Comparison of ENCODE assay signal across 1 cellular context in genomic region chr15:45064386-45064785, GRCh38.
A peak's percentile ranks its signal among the peaks of the same experiment; 100 is the strongest.
TF ChIP-seq lines count a peak whose summit lies in the region.

No MANE protein-coding gene starts in this region.

TF ChIP-seq in HepG2, 621 proteins besides CTCF, POLR2A, EP300 and RAD21 (continues in another document):
- no peak for TF ChIP-seq NFAT5 (CRISPR knock-in tag; IDR thresholded peaks at IDR 0.05)
- TF ChIP-seq ZNF496 (CRISPR knock-in tag; IDR thresholded peaks at IDR 0.05; ENCODE audit: insufficient replicate concordance), result no peak
- TF ChIP-seq ARID3A (IDR thresholded peaks at IDR 0.05; ENCODE audit: low read depth, low read length), result no peak
- no peak for TF ChIP-seq CC2D1A (CRISPR knock-in tag; IDR thresholded peaks at IDR 0.05)
- no peak for TF ChIP-seq SRSF4 (IDR thresholded peaks at IDR 0.05; ENCODE audit: low read depth, low read length, poor library complexity, severe bottlenecking)
- no peak for TF ChIP-seq ZNF318 (CRISPR knock-in tag; IDR thresholded peaks at IDR 0.05)
- TF ChIP-seq ZNF616 (CRISPR knock-in tag; IDR thresholded peaks at IDR 0.05; ENCODE audit: low read depth), result no peak
- TF ChIP-seq BRD4 (CRISPR knock-in tag; IDR thresholded peaks at IDR 0.05), result no peak
- peak; percentile 49; the same call in 1 of the 2 replicates for TF ChIP-seq TCF7L2 (IDR thresholded peaks at IDR 0.05; ENCODE audit: low read depth, low read length)
- no peak for TF ChIP-seq RBAK (CRISPR knock-in tag; IDR thresholded peaks at IDR 0.05)
- TF ChIP-seq PHF5A (CRISPR knock-in tag; IDR thresholded peaks at IDR 0.05; ENCODE audit: low read depth, unreplicated experiment), result no peak
- no peak for TF ChIP-seq RFX1 (IDR thresholded peaks at IDR 0.05)
- no peak for TF ChIP-seq ZNF326 (CRISPR knock-in tag; IDR thresholded peaks at IDR 0.05; ENCODE audit: borderline replicate concordance)
- TF ChIP-seq NFKBIZ (CRISPR knock-in tag; IDR thresholded peaks at IDR 0.05), result no peak
- no peak for TF ChIP-seq ZNF24 (IDR thresholded peaks at IDR 0.05)
- TF ChIP-seq TRIM24 (CRISPR knock-in tag; IDR thresholded peaks at IDR 0.05), result no peak
- TF ChIP-seq TCF7 (IDR thresholded peaks at IDR 0.05; ENCODE audit: low read depth), result peak; percentile 55
- TF ChIP-seq SIX4 (CRISPR knock-in tag; IDR thresholded peaks at IDR 0.05), result no peak
- TF ChIP-seq GZF1 (CRISPR knock-in tag; IDR thresholded peaks at IDR 0.05), result no peak
- TF ChIP-seq NR2F6 (IDR thresholded peaks at IDR 0.05), result peak; percentile 64; the same call in 1 of the 2 replicates
- TF ChIP-seq NR2F6 (CRISPR knock-in tag; IDR thresholded peaks at IDR 0.05), result no peak
- TF ChIP-seq BORCS8-MEF2B (CRISPR knock-in tag; IDR thresholded peaks at IDR 0.05), result no peak
- no peak for TF ChIP-seq CREBL2 (CRISPR knock-in tag; IDR thresholded peaks at IDR 0.05; ENCODE audit: borderline replicate concordance)
- TF ChIP-seq CEBPG (CRISPR knock-in tag; IDR thresholded peaks at IDR 0.05), result no peak
- TF ChIP-seq NFE2L1 (CRISPR knock-in tag; IDR thresholded peaks at IDR 0.05; ENCODE audit: borderline replicate concordance), result no peak
- TF ChIP-seq SAP130 (CRISPR knock-in tag; IDR thresholded peaks at IDR 0.05; ENCODE audit: low read depth), result no peak
- no peak for TF ChIP-seq U2AF1 (optimal IDR thresholded peaks at IDR 0.05; ENCODE audit: low read depth, low read length)
- TF ChIP-seq KLF16 (CRISPR knock-in tag; IDR thresholded peaks at IDR 0.05), result no peak
- no peak for TF ChIP-seq SATB2 (CRISPR knock-in tag; IDR thresholded peaks at IDR 0.05)
- peak; percentile 68; the same call in 1 of the 2 replicates for TF ChIP-seq GFI1 (CRISPR knock-in tag; IDR thresholded peaks at IDR 0.05; ENCODE audit: borderline replicate concordance)
- TF ChIP-seq NFYB (CRISPR knock-in tag; IDR thresholded peaks at IDR 0.05), result no peak
- TF ChIP-seq CENPX (CRISPR knock-in tag; IDR thresholded peaks at IDR 0.05), result no peak
- TF ChIP-seq CSRNP1 (CRISPR knock-in tag; IDR thresholded peaks at IDR 0.05), result no peak
- TF ChIP-seq NFE2 (CRISPR knock-in tag; IDR thresholded peaks at IDR 0.05), result 0 out of 2 replicates have a peak, but pooled peaks have one; percentile 49
- TF ChIP-seq HMG20B (CRISPR knock-in tag; conservative IDR thresholded peaks at IDR 0.05), result 0 out of 2 replicates have a peak, but pooled peaks have one; percentile 31
- no peak for TF ChIP-seq HNRNPL (IDR thresholded peaks at IDR 0.05; ENCODE audit: low read depth, low read length)
- TF ChIP-seq ZNF550 (CRISPR knock-in tag; IDR thresholded peaks at IDR 0.05; ENCODE audit: borderline replicate concordance), result no peak
- no peak for TF ChIP-seq SOX13 (IDR thresholded peaks at IDR 0.05)
- TF ChIP-seq SOX13 (CRISPR knock-in tag; conservative IDR thresholded peaks at IDR 0.05 in 1 of 2, IDR thresholded peaks at IDR 0.05 in 1 of 2), result peak in 1 of 2 experiments; percentile 34; a peak in 1 of 4 replicates
- peak; percentile 56; the same call in 1 of the 2 replicates for TF ChIP-seq HMG20A (CRISPR knock-in tag; IDR thresholded peaks at IDR 0.05; ENCODE audit: borderline replicate concordance)
- no peak for TF ChIP-seq ZNF7 (CRISPR knock-in tag; IDR thresholded peaks at IDR 0.05)
- no peak for TF ChIP-seq RBM39 (IDR thresholded peaks at IDR 0.05; ENCODE audit: low read depth, low read length, poor library complexity, severe bottlenecking)
- TF ChIP-seq MED8 (CRISPR knock-in tag; IDR thresholded peaks at IDR 0.05; ENCODE audit: insufficient replicate concordance), result no peak
- no peak for TF ChIP-seq SUZ12 (IDR thresholded peaks at IDR 0.05; ENCODE audit: low read depth, low read length)
- TF ChIP-seq NR2F1 (CRISPR knock-in tag; IDR thresholded peaks at IDR 0.05), result peak in 1 of 2 experiments; percentile 64; a peak in 2 of 4 replicates
- no peak for TF ChIP-seq HDAC2 (CRISPR knock-in tag; IDR thresholded peaks at IDR 0.05)
- TF ChIP-seq AHR (CRISPR knock-in tag; IDR thresholded peaks at IDR 0.05), result no peak
- no peak for TF ChIP-seq ZFP90 (CRISPR knock-in tag; IDR thresholded peaks at IDR 0.05; ENCODE audit: borderline replicate concordance)
- TF ChIP-seq HNF1B (CRISPR knock-in tag; IDR thresholded peaks at IDR 0.05), result no peak
- no peak for TF ChIP-seq FOXA1 (IDR thresholded peaks at IDR 0.05)
- peak; percentile 19; the same call in 1 of the 2 replicates for TF ChIP-seq FOXA1 (CRISPR knock-in tag; IDR thresholded peaks at IDR 0.05)
